ENCODE assay signal across 1 cellular context in the genomic region with DNA sequence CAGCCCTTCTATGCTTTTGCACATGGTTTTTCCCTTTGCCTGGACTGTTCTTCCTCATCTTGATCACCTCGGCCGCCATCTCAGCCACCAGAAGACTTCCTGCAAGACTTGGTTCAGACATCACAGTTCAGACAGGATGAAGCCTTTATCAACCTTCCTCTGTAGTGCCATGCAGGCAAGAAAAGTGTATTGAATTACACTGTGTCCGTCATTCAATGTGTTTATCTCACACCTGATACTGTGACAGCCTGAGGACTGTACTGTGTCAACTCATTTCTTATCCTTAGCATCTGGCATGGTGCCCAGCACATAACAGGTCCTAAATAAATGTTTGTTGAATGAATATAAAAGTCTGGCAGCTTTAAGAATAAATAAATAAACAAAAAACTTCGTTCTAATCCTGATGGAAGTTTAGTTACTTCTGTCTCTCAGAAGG.
A peak's percentile ranks its signal among the peaks of the same experiment; 100 is the strongest.
TF ChIP-seq lines count a peak whose summit lies in the region.

No MANE protein-coding gene starts in this region.

TF ChIP-seq in K562, 482 proteins besides CTCF, POLR2A, EP300 and RAD21 (continued from another document and continues in another):
- TF ChIP-seq HNRNPUL1 (IDR thresholded peaks at IDR 0.05; ENCODE audit: low read length): no peak
- no peak for TF ChIP-seq THAP12 (CRISPR knock-in tag; IDR thresholded peaks at IDR 0.05)
- no peak for TF ChIP-seq ERF (CRISPR knock-in tag; IDR thresholded peaks at IDR 0.05)
- TF ChIP-seq ZNF830 (CRISPR knock-in tag; IDR thresholded peaks at IDR 0.05): no peak
- TF ChIP-seq SRF (CRISPR knock-in tag; IDR thresholded peaks at IDR 0.05): no peak
- no peak for TF ChIP-seq ZC3H11A (IDR thresholded peaks at IDR 0.05; ENCODE audit: low read depth, low read length)
- TF ChIP-seq ZNF318 (IDR thresholded peaks at IDR 0.05; ENCODE audit: borderline replicate concordance in 1 of 2, low read depth in 1 of 2): no peak
- no peak for TF ChIP-seq ZNF12 (CRISPR knock-in tag; IDR thresholded peaks at IDR 0.05)
- no peak for TF ChIP-seq ZNF280B (CRISPR knock-in tag; IDR thresholded peaks at IDR 0.05)
- no peak for TF ChIP-seq ZNF347 (CRISPR knock-in tag; IDR thresholded peaks at IDR 0.05; ENCODE audit: low read depth)
- no peak for TF ChIP-seq POLR2H (tag; IDR thresholded peaks at IDR 0.05; ENCODE audit: low read depth)
- TF ChIP-seq ZNF445 (CRISPR knock-in tag; IDR thresholded peaks at IDR 0.05; ENCODE audit: low read depth): no peak
- TF ChIP-seq ZKSCAN8 (CRISPR knock-in tag; IDR thresholded peaks at IDR 0.05): no peak
- no peak for TF ChIP-seq U2AF1 (optimal IDR thresholded peaks at IDR 0.05; ENCODE audit: low read depth, low read length)
- no peak for TF ChIP-seq RBM15 (IDR thresholded peaks at IDR 0.05; ENCODE audit: insufficient read depth, low read length)
- no peak for TF ChIP-seq ATF6 (CRISPR knock-in tag; IDR thresholded peaks at IDR 0.05)
- TF ChIP-seq NCOA4 (IDR thresholded peaks at IDR 0.05; ENCODE audit: partially characterized antibody): no peak
- TF ChIP-seq NR3C1 (CRISPR knock-in tag; IDR thresholded peaks at IDR 0.05): no peak
- TF ChIP-seq KAT8 (IDR thresholded peaks at IDR 0.05; ENCODE audit: low read depth): no peak
- TF ChIP-seq GTF2F1 (IDR thresholded peaks at IDR 0.05; ENCODE audit: low read depth, low read length): no peak
- peak; percentile 60 for TF ChIP-seq NFIX (CRISPR knock-in tag; IDR thresholded peaks at IDR 0.05; ENCODE audit: low read depth)
- no peak for TF ChIP-seq SRSF7 (optimal IDR thresholded peaks at IDR 0.05; ENCODE audit: low read depth, low read length)
- no peak for TF ChIP-seq U2AF2 (optimal IDR thresholded peaks at IDR 0.05; ENCODE audit: low read depth, low read length)
- TF ChIP-seq ARID3A (IDR thresholded peaks at IDR 0.05; ENCODE audit: borderline replicate concordance, low read depth, low read length): no peak
- TF ChIP-seq IFI16 (CRISPR knock-in tag; IDR thresholded peaks at IDR 0.05): no peak
- TF ChIP-seq, protein P1, sequence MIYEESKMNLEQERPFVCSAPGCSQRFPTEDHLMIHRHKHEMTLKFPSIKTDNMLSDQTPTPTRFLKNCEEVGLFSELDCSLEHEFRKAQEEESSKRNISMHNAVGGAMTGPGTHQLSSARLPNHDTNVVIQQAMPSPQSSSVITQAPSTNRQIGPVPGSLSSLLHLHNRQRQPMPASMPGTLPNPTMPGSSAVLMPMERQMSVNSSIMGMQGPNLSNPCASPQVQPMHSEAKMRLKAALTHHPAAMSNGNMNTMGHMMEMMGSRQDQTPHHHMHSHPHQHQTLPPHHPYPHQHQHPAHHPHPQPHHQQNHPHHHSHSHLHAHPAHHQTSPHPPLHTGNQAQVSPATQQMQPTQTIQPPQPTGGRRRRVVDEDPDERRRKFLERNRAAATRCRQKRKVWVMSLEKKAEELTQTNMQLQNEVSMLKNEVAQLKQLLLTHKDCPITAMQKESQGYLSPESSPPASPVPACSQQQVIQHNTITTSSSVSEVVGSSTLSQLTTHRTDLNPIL (CRISPR knock-in tag; IDR thresholded peaks at IDR 0.05): no peak
- no peak for TF ChIP-seq RHOXF2B (CRISPR knock-in tag; conservative IDR thresholded peaks at IDR 0.05)
- TF ChIP-seq ZNF785 (CRISPR knock-in tag; IDR thresholded peaks at IDR 0.05): no peak
- no peak for TF ChIP-seq MTA1 (IDR thresholded peaks at IDR 0.05; ENCODE audit: borderline replicate concordance)
- TF ChIP-seq HDAC2 (IDR thresholded peaks at IDR 0.05): no peak
- TF ChIP-seq ARHGAP35 (IDR thresholded peaks at IDR 0.05; ENCODE audit: partially characterized antibody): no peak
- TF ChIP-seq FOSL1 (tag; conservative IDR thresholded peaks at IDR 0.05): no peak
- TF ChIP-seq, protein P2, sequence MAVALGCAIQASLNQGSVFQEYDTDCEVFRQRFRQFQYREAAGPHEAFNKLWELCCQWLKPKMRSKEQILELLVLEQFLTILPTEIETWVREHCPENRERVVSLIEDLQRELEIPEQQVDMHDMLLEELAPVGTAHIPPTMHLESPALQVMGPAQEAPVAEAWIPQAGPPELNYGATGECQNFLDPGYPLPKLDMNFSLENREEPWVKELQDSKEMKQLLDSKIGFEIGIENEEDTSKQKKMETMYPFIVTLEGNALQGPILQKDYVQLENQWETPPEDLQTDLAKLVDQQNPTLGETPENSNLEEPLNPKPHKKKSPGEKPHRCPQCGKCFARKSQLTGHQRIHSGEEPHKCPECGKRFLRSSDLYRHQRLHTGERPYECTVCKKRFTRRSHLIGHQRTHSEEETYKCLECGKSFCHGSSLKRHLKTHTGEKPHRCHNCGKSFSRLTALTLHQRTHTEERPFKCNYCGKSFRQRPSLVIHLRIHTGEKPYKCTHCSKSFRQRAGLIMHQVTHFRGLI (CRISPR knock-in tag; IDR thresholded peaks at IDR 0.05): no peak
- no peak for TF ChIP-seq KDM4B (IDR thresholded peaks at IDR 0.05; ENCODE audit: borderline replicate concordance in 2 of 2, low read depth in 1 of 2)
- no peak for TF ChIP-seq ZNF143 (CRISPR knock-in tag; IDR thresholded peaks at IDR 0.05)
- no peak for TF ChIP-seq HNRNPH1 (optimal IDR thresholded peaks at IDR 0.05; ENCODE audit: low read depth, low read length)
- no peak for TF ChIP-seq PRMT5 (CRISPR knock-in tag; IDR thresholded peaks at IDR 0.05)
- no peak for TF ChIP-seq SPI1 (IDR thresholded peaks at IDR 0.05; ENCODE audit: borderline replicate concordance, low read depth, low read length)
- TF ChIP-seq PCBP1 (IDR thresholded peaks at IDR 0.05; ENCODE audit: low read depth, low read length, poor library complexity, severe bottlenecking): no peak
- TF ChIP-seq FOXP4 (CRISPR knock-in tag; IDR thresholded peaks at IDR 0.05; ENCODE audit: borderline replicate concordance): no peak
